Comparison of ENCODE assay signal across 13 cellular contexts in the genomic region with DNA sequence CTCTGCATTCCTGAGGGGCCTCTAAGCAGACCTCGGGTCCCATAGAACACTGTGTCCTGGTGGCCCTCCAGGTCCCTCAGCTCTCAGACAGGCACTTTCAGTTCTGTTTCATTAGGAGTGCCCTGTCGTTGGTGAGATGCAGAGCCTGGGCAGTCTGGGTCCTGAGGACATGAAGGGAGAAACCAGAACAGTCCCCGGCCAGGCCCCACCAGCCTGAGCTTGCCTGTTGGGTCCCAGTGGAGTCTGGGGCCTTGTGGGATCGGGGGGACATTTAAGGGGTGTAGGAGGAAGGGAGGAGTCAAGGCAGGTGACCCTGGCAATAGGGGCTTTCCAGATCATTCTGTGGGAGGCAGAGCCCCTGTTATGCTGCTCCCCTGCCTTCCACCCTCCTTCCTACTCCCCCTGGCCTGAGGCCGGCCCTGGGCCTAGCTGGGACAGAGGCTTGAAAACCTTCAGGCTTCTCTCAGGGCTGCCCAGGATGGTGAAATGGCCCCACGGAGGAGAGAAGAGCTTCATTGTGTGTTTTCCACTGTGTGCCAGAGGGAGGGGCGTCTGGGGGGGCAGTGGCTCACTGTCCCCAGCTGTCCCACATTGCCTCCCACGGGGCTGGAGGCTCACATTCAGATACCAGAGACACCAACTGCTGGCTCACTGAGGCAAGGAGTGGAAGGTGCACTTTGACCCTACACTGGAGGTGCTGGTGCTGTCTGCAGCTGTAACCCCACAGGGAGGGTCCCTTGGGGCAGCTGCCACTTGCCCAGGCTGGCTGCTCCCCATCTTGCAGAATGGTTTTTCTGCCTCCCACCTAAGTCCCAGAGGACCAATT. TPM values are rescaled to one million over a fixed set of nuclear protein-coding genes. Genes with fewer than 3 reads are reported as not detected.
DNase-seq lines count a peak whose midpoint lies in the region; ATAC-seq, FAIRE-seq and TF ChIP-seq lines count a peak whose summit lies in the region.
"Had no signal": no experiment of that assay in that cellular context is flagged by ENCODE, and none has a peak within 500 bp of the region (broad histone marks: within the 10 kb centered on the region; RNA-seq: fewer than 3 reads in every experiment).

No MANE protein-coding gene starts in this region.

- H3K9me3 ChIP-seq in effector memory CD4-positive, alpha-beta T cell (ENCODE audit: control insufficient read depth, low read length), result no peaks in the 10 kb centered on the region
- H3K9me3 ChIP-seq in gastroesophageal sphincter, result no peaks in the 10 kb centered on the region
- H3K9me3 ChIP-seq: HAP-1 had no signal

- H3K27ac ChIP-seq in layer of hippocampus (ENCODE audit: low read depth, low read length), result peak overlapping the region; percentile 21
- no peak overlapping the region for H3K27ac ChIP-seq in effector memory CD4-positive, alpha-beta T cell (ENCODE audit: insufficient read depth, low read length, poor library complexity, severe bottlenecking)
- H3K27ac ChIP-seq in gastroesophageal sphincter, result no peak overlapping the region

- no peaks in the 10 kb centered on the region for H3K36me3 ChIP-seq in effector memory CD4-positive, alpha-beta T cell (ENCODE audit: control insufficient read depth, insufficient read depth, low read length)
- H3K36me3 ChIP-seq in gastroesophageal sphincter, result no peaks in the 10 kb centered on the region
- H3K36me3 ChIP-seq: HAP-1 had no signal

- H3K4me1 ChIP-seq in effector memory CD4-positive, alpha-beta T cell (ENCODE audit: control insufficient read depth, insufficient read depth, low read length, poor library complexity, severe bottlenecking), result no peaks in the 10 kb centered on the region
- H3K4me1 ChIP-seq in gastroesophageal sphincter, result no peaks in the 10 kb centered on the region

- H3K27me3 ChIP-seq in layer of hippocampus (ENCODE audit: control insufficient read depth, insufficient read depth, low read length) (no peaks in the 10 kb centered on the region), gastroesophageal sphincter (no peaks in the 10 kb centered on the region)
- no peaks in the 10 kb centered on the region for H3K27me3 ChIP-seq in effector memory CD4-positive, alpha-beta T cell (replicated peaks; ENCODE audit: control insufficient read depth, insufficient read depth, low read length, poor library complexity, severe bottlenecking)

- ATAC-seq in HG03097 (IDR thresholded peaks at IDR 0.05; ENCODE audit: low FRiP score, unreplicated experiment) (peak; percentile 30), gastroesophageal sphincter (no peak), GM19328 (IDR thresholded peaks at IDR 0.05; ENCODE audit: unreplicated experiment) (no peak)

- WGBS in gastroesophageal sphincter (ENCODE audit: low coverage in 1 of 2), 2 donors, result 65% methylated on average over 2 of the region's 8 CpGs; no CpG with 5 or more reads in 1 of the 2 donors

- no peak for TF ChIP-seq EP300 in gastroesophageal sphincter (IDR thresholded peaks at IDR 0.05)

- TF ChIP-seq CTCF in gastroesophageal sphincter (IDR thresholded peaks at IDR 0.05), result no peak

- DNase-seq in Ammon's horn (ENCODE audit: low spot score) (peak; percentile 25), GM19239 (ENCODE audit: insufficient read length, low spot score) (no peak), NCI-H2081 treated with DMSO at 0.1 percent for 48 hours (lab: John Stamatoyannopoulos, UW) (no peak)
- DNase-seq in effector memory CD4-positive, alpha-beta T cell, result no peak
- DNase-seq: AML-193, NCI-H2029 had no signal

- no peak overlapping the region for H3K4me3 ChIP-seq in effector memory CD4-positive, alpha-beta T cell (ENCODE audit: insufficient read depth, low read depth, low read length, poor library complexity, severe bottlenecking)
- H3K4me3 ChIP-seq in gastroesophageal sphincter, result no peak overlapping the region
- H3K4me3 ChIP-seq: HAP-1 had no signal

- peak; percentile 73 for FAIRE-seq in GM19239 (lab: Jason Lieb, UNC)
- FAIRE-seq: TTC549 had no signal

- no peak for TF ChIP-seq POLR2A in gastroesophageal sphincter (IDR thresholded peaks at IDR 0.05)

RNA-seq across cellular contexts. Expression of gene CATIP, which starts 26.6 kb away (rescaled TPM):
- not detected for total RNA-seq in gastroesophageal sphincter
- total RNA-seq: skeletal muscle tissue had no signal

RNA-seq across cellular contexts. Expression of gene TMBIM1, which starts 37.7 kb away (rescaled TPM):
- 100 to 1,000 TPM; 152 to 245 (median 191) TPM for total RNA-seq in gastroesophageal sphincter

RNA-seq across cellular contexts. Expression of gene SLC11A1, which starts 52.0 kb away (rescaled TPM):
- total RNA-seq in gastroesophageal sphincter, result 10 to 100 TPM in 2 of 4 donors, 1 to 10 TPM in 2; 5.9 to 23.0 (median 9.5) TPM

RNA-seq across cellular contexts. Expression of gene PNKD, which starts 59.7 kb away (rescaled TPM):
- 10 to 100 TPM; 48.6 to 60.2 (median 56.9) TPM for total RNA-seq in gastroesophageal sphincter
